In genomic region chr4:148730766-148731165, GRCh38 we compare ENCODE assay signal across 18 cellular contexts.
"Had no signal": no experiment of that assay in that cellular context is flagged by ENCODE, and none has a peak within 500 bp of the region (broad histone marks: within the 10 kb centered on the region; RNA-seq: fewer than 3 reads in every experiment).

No MANE protein-coding gene starts in this region.

- H3K9me3 Mint-ChIP-seq: activated T-cell treated with anti-CD3 and anti-CD28 coated beads, Interleukin-2, amount 50 U/mL, for 24 hours; stimulated activated naive CD8-positive, alpha-beta T cell treated with anti-CD3 and anti-CD28 coated beads, Interleukin-15, Interleukin-2, amounts not matched to agents 100 ng/mL and 50 ng/mL, for 24 hours; T-helper 2 cell treated with Interferon-gamma antibody and Interleukin-4, amounts not matched to agents 5 μg/mL and 100 μg/mL, for 36 hours; type B pancreatic cell had no signal

- ATAC-seq: activated CD4-positive, CD25-positive, alpha-beta regulatory T cell treated with anti-CD3 and anti-CD28 coated beads, Interleukin-2, amount 50 U/mL, for 24 hours; activated CD8-positive, alpha-beta memory T cell treated with anti-CD3 and anti-CD28 coated beads, Interleukin-2, amount 10 ng/mL, durations not matched to agents 7 days and 5 days; body of pancreas; left colon had no signal

- H3K27me3 ChIP-seq: adrenal gland, body of pancreas, colonic mucosa, neutrophil, right atrium auricular region, suprapubic skin had no signal

- DNase-seq: activated CD4-positive, alpha-beta T cell treated with anti-CD3 and anti-CD28 coated beads, Interleukin-2, amount 50 U/mL, for 48 hours; activated CD8-positive, alpha-beta memory T cell treated with anti-CD3 and anti-CD28 coated beads, Interleukin-2, amount 10 ng/mL, durations not matched to agents 7 days and 5 days; activated naive CD4-positive, alpha-beta T cell treated with anti-CD3 and anti-CD28 coated beads, Interleukin-2, amount 50 U/mL, for 16 hours; activated T-cell treated with anti-CD3 and anti-CD28 coated beads, Interleukin-2, amount 50 U/mL, for 24 hours; adrenal gland; body of pancreas; caudate nucleus; colonic mucosa; foreskin fibroblast; left colon; naive B cell had no signal

- H3K36me3 Mint-ChIP-seq: activated CD8-positive, alpha-beta memory T cell treated with anti-CD3 and anti-CD28 coated beads, Interleukin-2, amount 10 ng/mL, durations not matched to agents 7 days and 5 days; naive B cell; type B pancreatic cell had no signal

- H3K27ac ChIP-seq: adrenal gland, body of pancreas, colonic mucosa, neutrophil, right atrium auricular region, suprapubic skin had no signal

- H3K4me3 Mint-ChIP-seq: activated CD8-positive, alpha-beta memory T cell treated with anti-CD3 and anti-CD28 coated beads, Interleukin-2, amount 10 ng/mL, durations not matched to agents 7 days and 5 days; activated T-cell treated with anti-CD3 and anti-CD28 coated beads, Interleukin-2, amount 50 U/mL, for 24 hours; stimulated activated naive CD8-positive, alpha-beta T cell treated with anti-CD3 and anti-CD28 coated beads, Interleukin-15, Interleukin-2, amounts not matched to agents 100 ng/mL and 50 ng/mL, for 24 hours; T-helper 2 cell treated with Interferon-gamma antibody and Interleukin-4, amounts not matched to agents 5 μg/mL and 100 μg/mL, for 36 hours; type B pancreatic cell had no signal

- H3K4me3 ChIP-seq: adrenal gland, body of pancreas, colonic mucosa, right atrium auricular region, suprapubic skin had no signal

- H3K9me3 ChIP-seq: adrenal gland, body of pancreas, neutrophil, right atrium auricular region, suprapubic skin had no signal

- H3K4me1 Mint-ChIP-seq: activated CD8-positive, alpha-beta memory T cell treated with anti-CD3 and anti-CD28 coated beads, Interleukin-2, amount 10 ng/mL, durations not matched to agents 7 days and 5 days; naive B cell had no signal

- H3K27ac Mint-ChIP-seq: activated CD8-positive, alpha-beta memory T cell treated with anti-CD3 and anti-CD28 coated beads, Interleukin-2, amount 10 ng/mL, durations not matched to agents 7 days and 5 days; activated T-cell treated with anti-CD3 and anti-CD28 coated beads, Interleukin-2, amount 50 U/mL, for 24 hours; naive B cell; stimulated activated naive CD8-positive, alpha-beta T cell treated with anti-CD3 and anti-CD28 coated beads, Interleukin-15, Interleukin-2, amounts not matched to agents 100 ng/mL and 50 ng/mL, for 24 hours; T-helper 2 cell treated with Interferon-gamma antibody and Interleukin-4, amounts not matched to agents 5 μg/mL and 100 μg/mL, for 36 hours; type B pancreatic cell had no signal

- H3K36me3 ChIP-seq: adrenal gland, colonic mucosa, neutrophil, right atrium auricular region, suprapubic skin had no signal

- H3K4me1 ChIP-seq: adrenal gland, colonic mucosa, right atrium auricular region, suprapubic skin had no signal

- H3K27me3 Mint-ChIP-seq: activated CD8-positive, alpha-beta memory T cell treated with anti-CD3 and anti-CD28 coated beads, Interleukin-2, amount 10 ng/mL, durations not matched to agents 7 days and 5 days; stimulated activated naive CD8-positive, alpha-beta T cell treated with anti-CD3 and anti-CD28 coated beads, Interleukin-15, Interleukin-2, amounts not matched to agents 100 ng/mL and 50 ng/mL, for 24 hours; type B pancreatic cell had no signal
